33 cellular contexts compared by ENCODE assay signal in genomic region chr4:143046454-143046853, GRCh38.
A peak's percentile ranks its signal among the peaks of the same experiment; 100 is the strongest.
DNase-seq lines count a peak whose midpoint lies in the region; ATAC-seq, FAIRE-seq and TF ChIP-seq lines count a peak whose summit lies in the region.
"Had no signal": no experiment of that assay in that cellular context is flagged by ENCODE, and none has a peak within 500 bp of the region (broad histone marks: within the 10 kb centered on the region; RNA-seq: fewer than 3 reads in every experiment).

No MANE protein-coding gene starts in this region.

- H3K79me2 ChIP-seq in HepG2 (ENCODE audit: insufficient read depth, low read length) = no peaks in the 10 kb centered on the region

- no TSS peak for BruUV-seq in HepG2 (replicated peaks; lab: Mats Ljungman, UMichigan)

- in situ Hi-C loops in HepG2 (cut with HindIII; ENCODE audit: extremely low pct_ligation_motif_present, low pct_unique_long_range_greater_than_20kb) = no loop called here

- TF ChIP-seq EP300 in HepG2 (IDR thresholded peaks at IDR 0.05; ENCODE audit: low read depth in 2 of 2, low read length in 2 of 2) (no peak), HepG2 (CRISPR knock-in tag; IDR thresholded peaks at IDR 0.05; ENCODE audit: borderline replicate concordance) (no peak)

- H3K27me3 ChIP-seq in HepG2 (ENCODE audit: control insufficient read depth in 1 of 2, insufficient read depth in 2 of 2, low read length in 2 of 2) (no peaks in the 10 kb centered on the region), rectal smooth muscle tissue (ENCODE audit: control insufficient read depth, insufficient read depth, low read length) (no peaks in the 10 kb centered on the region)

- no peak for TF ChIP-seq CTCF in HepG2 (CRISPR knock-in tag; IDR thresholded peaks at IDR 0.05)

- no peak overlapping the region for H3K4me3 Mint-ChIP-seq in stimulated activated naive CD8-positive, alpha-beta T cell treated with anti-CD3 and anti-CD28 coated beads, Interleukin-15, amount 100 ng/mL, for 72 hours
- H3K4me3 Mint-ChIP-seq: activated B cell treated with CpG ODN at 0.5 μM for 24 hours; activated CD8-positive, alpha-beta memory T cell treated with anti-CD3 and anti-CD28 coated beads, Interleukin-2, amount 10 ng/mL, durations not matched to agents 7 days and 5 days; activated naive CD8-positive, alpha-beta T cell treated with anti-CD3 and anti-CD28 coated beads, Interleukin-2, amount 10 ng/mL, durations not matched to agents 7 days and 5 days; activated T-cell treated with anti-CD3 and anti-CD28 coated beads, Interleukin-2, amount 50 U/mL, for 4 hours; CD4-positive, CD25-positive, alpha-beta regulatory T cell; dendritic cell treated with granulocyte-macrophage colony-stimulating factor and Interleukin-4, amounts not matched to agents 40 ng/mL and 50 ng/mL, for 4 days; endodermal cell; naive B cell; T-helper 1 cell treated with Interleukin-12 subunit alpha and Interleukin-12 subunit beta and Interleukin-4 antibody, amounts not matched to agents 30 μg/mL and 1 μg/mL, for 36 hours had no signal

- no peaks in the 10 kb centered on the region for H3K27me3 Mint-ChIP-seq in stimulated activated naive CD8-positive, alpha-beta T cell treated with anti-CD3 and anti-CD28 coated beads, Interleukin-15, amount 100 ng/mL, for 72 hours
- H3K27me3 Mint-ChIP-seq: activated B cell treated with CpG ODN at 0.5 μM for 24 hours; activated naive CD8-positive, alpha-beta T cell treated with anti-CD3 and anti-CD28 coated beads, Interleukin-2, amount 10 ng/mL, durations not matched to agents 7 days and 5 days; CD4-positive, CD25-positive, alpha-beta regulatory T cell; dendritic cell treated with granulocyte-macrophage colony-stimulating factor and Interleukin-4, amounts not matched to agents 40 ng/mL and 50 ng/mL, for 4 days; naive B cell had no signal

- H3K27ac Mint-ChIP-seq in stimulated activated naive CD8-positive, alpha-beta T cell treated with anti-CD3 and anti-CD28 coated beads, Interleukin-15, amount 100 ng/mL, for 72 hours = no peak overlapping the region
- H3K27ac Mint-ChIP-seq: activated B cell treated with CpG ODN at 0.5 μM for 24 hours; activated CD8-positive, alpha-beta memory T cell treated with anti-CD3 and anti-CD28 coated beads, Interleukin-2, amount 10 ng/mL, durations not matched to agents 7 days and 5 days; activated naive CD8-positive, alpha-beta T cell treated with anti-CD3 and anti-CD28 coated beads, Interleukin-2, amount 10 ng/mL, durations not matched to agents 7 days and 5 days; CD4-positive, CD25-positive, alpha-beta regulatory T cell; dendritic cell treated with granulocyte-macrophage colony-stimulating factor and Interleukin-4, amounts not matched to agents 40 ng/mL and 50 ng/mL, for 4 days; endodermal cell; T-helper 1 cell treated with Interleukin-12 subunit alpha and Interleukin-12 subunit beta and Interleukin-4 antibody, amounts not matched to agents 30 μg/mL and 1 μg/mL, for 36 hours had no signal

- H3K36me3 ChIP-seq in HepG2 (replicated peaks in 1 of 2; ENCODE audit: control insufficient read depth in 1 of 2, insufficient read depth in 2 of 2, low read length in 2 of 2) (no peaks in the 10 kb centered on the region), rectal smooth muscle tissue (ENCODE audit: control insufficient read depth, insufficient read depth, low read length) (no peaks in the 10 kb centered on the region)

- TF ChIP-seq POLR2A in HepG2 (IDR thresholded peaks at IDR 0.05; ENCODE audit: insufficient read depth in 1 of 2, low read depth in 2 of 2, low read length in 2 of 2) = no peak

- TF ChIP-seq RAD21 in HepG2 (CRISPR knock-in tag; IDR thresholded peaks at IDR 0.05) = no peak

- no peaks in the 10 kb centered on the region for H3K9me3 ChIP-seq in HepG2 (ENCODE audit: low read length)
- H3K9me3 ChIP-seq: SK-N-SH had no signal

- DNase-seq in stimulated activated naive CD8-positive, alpha-beta T cell treated with anti-CD3 and anti-CD28 coated beads, Interleukin-15, amount 100 ng/mL, for 72 hours = no peak
- DNase-seq in stimulated activated naive CD8-positive, alpha-beta T cell treated with anti-CD3 and anti-CD28 coated beads, Interleukin-15, Interleukin-2, amounts not matched to agents 100 U/mL and 50 U/mL, for 24 hours = no peak
- DNase-seq in HepG2 (ENCODE audit: low spot score) (no peak), putamen (ENCODE audit: low spot score) (no peak)
- no peak for DNase-seq in central memory CD4-positive, alpha-beta T cell
- DNase-seq: activated B cell treated with CpG ODN at 0.5 μM for 24 hours; activated CD4-positive, alpha-beta T cell treated with anti-CD3 and anti-CD28 coated beads, Interleukin-2, amount 50 U/mL, for 1 hour; activated CD8-positive, alpha-beta memory T cell treated with anti-CD3 and anti-CD28 coated beads, Interleukin-2, amount 10 ng/mL, durations not matched to agents 7 days and 5 days; activated gamma-delta T cell treated with Interleukin-2 at 50 U/mL for 16 hours; activated naive CD8-positive, alpha-beta T cell treated with anti-CD3 and anti-CD28 coated beads, Interleukin-2, amount 10 ng/mL, durations not matched to agents 7 days and 5 days; activated T-cell treated with anti-CD3 and anti-CD28 coated beads, Interleukin-2, amount 50 U/mL, for 4 hours; Calu3; CD4-positive, CD25-positive, alpha-beta regulatory T cell; DMS79 treated with DMSO at 0.1 percent for 48 hours; endodermal cell; foreskin melanocyte; GDM1; Kasumi-1; naive B cell; NCI-H1417; NCI-H2081; NCI-H526 treated with DMSO at 0.1 percent for 48 hours; PC-9; retina; SK-N-SH; stimulated activated CD4-positive, alpha-beta T cell treated with anti-CD3 and anti-CD28 coated beads, Interleukin-2, amount 100 ng/mL, for 24 hours; trophoblast cell had no signal

- no peak overlapping the region for H3K4me2 ChIP-seq in HepG2 (ENCODE audit: low read depth, low read length)
- H3K4me2 ChIP-seq: PC-9, SK-N-SH had no signal

- no peaks in the 10 kb centered on the region for H3K4me1 Mint-ChIP-seq in stimulated activated naive CD8-positive, alpha-beta T cell treated with anti-CD3 and anti-CD28 coated beads, Interleukin-15, amount 100 ng/mL, for 72 hours
- H3K4me1 Mint-ChIP-seq: activated B cell treated with CpG ODN at 0.5 μM for 24 hours; activated CD8-positive, alpha-beta memory T cell treated with anti-CD3 and anti-CD28 coated beads, Interleukin-2, amount 10 ng/mL, durations not matched to agents 7 days and 5 days; activated naive CD8-positive, alpha-beta T cell treated with anti-CD3 and anti-CD28 coated beads, Interleukin-2, amount 10 ng/mL, durations not matched to agents 7 days and 5 days; CD4-positive, CD25-positive, alpha-beta regulatory T cell; endodermal cell; naive B cell had no signal

- H3K4me3 ChIP-seq in HepG2 (replicated peaks in 1 of 3; ENCODE audit: insufficient read depth in 1 of 3, low read depth in 2 of 3, low read length in 3 of 3) (no peak overlapping the region), rectal smooth muscle tissue (ENCODE audit: low read length) (no peak overlapping the region)
- H3K4me3 ChIP-seq: PC-9 had no signal

- intact Hi-C loops in HepG2 (cut with micrococcal nuclease; ENCODE audit: unreplicated experiment) = no loop called here

- H3K9me3 Mint-ChIP-seq in stimulated activated naive CD8-positive, alpha-beta T cell treated with anti-CD3 and anti-CD28 coated beads, Interleukin-15, amount 100 ng/mL, for 72 hours = no peaks in the 10 kb centered on the region
- H3K9me3 Mint-ChIP-seq: activated B cell treated with CpG ODN at 0.5 μM for 24 hours; activated naive CD8-positive, alpha-beta T cell treated with anti-CD3 and anti-CD28 coated beads, Interleukin-2, amount 10 ng/mL, durations not matched to agents 7 days and 5 days; activated T-cell treated with anti-CD3 and anti-CD28 coated beads, Interleukin-2, amount 50 U/mL, for 4 hours; dendritic cell treated with granulocyte-macrophage colony-stimulating factor and Interleukin-4, amounts not matched to agents 40 ng/mL and 50 ng/mL, for 4 days; endodermal cell; T-helper 1 cell treated with Interleukin-12 subunit alpha and Interleukin-12 subunit beta and Interleukin-4 antibody, amounts not matched to agents 30 μg/mL and 1 μg/mL, for 36 hours had no signal

- peak; percentile 33 for ATAC-seq in stimulated activated naive CD8-positive, alpha-beta T cell treated with anti-CD3 and anti-CD28 coated beads, Interleukin-15, amount 100 ng/mL, for 72 hours
- no peak for ATAC-seq in stimulated activated naive CD8-positive, alpha-beta T cell treated with anti-CD3 and anti-CD28 coated beads, Interleukin-15, Interleukin-2, amounts not matched to agents 100 U/mL and 50 U/mL, for 24 hours
- ATAC-seq in HepG2 (peak; percentile 46), HG02840 (IDR thresholded peaks at IDR 0.05; ENCODE audit: low FRiP score, unreplicated experiment) (no peak), HG03196 (IDR thresholded peaks at IDR 0.05; ENCODE audit: unreplicated experiment) (no peak)
- ATAC-seq: activated CD8-positive, alpha-beta memory T cell treated with anti-CD3 and anti-CD28 coated beads, Interleukin-2, amount 10 ng/mL, durations not matched to agents 7 days and 5 days; activated T-cell treated with anti-CD3 and anti-CD28 coated beads, Interleukin-2, amount 50 U/mL, for 4 hours; HCT116 had no signal

- 0% methylated on average over 1 of the region's 4 CpGs for WGBS in HepG2 (ENCODE audit: low lambda C conversion rate)

- H4K20me1 ChIP-seq in HepG2 (ENCODE audit: insufficient read depth, low read length) = no peaks in the 10 kb centered on the region

- FAIRE-seq in HepG2 (lab: Jason Lieb, UNC) = no peak

- H3K4me1 ChIP-seq in HepG2 (ENCODE audit: insufficient read depth, low read length) = no peaks in the 10 kb centered on the region
- H3K4me1 ChIP-seq in rectal smooth muscle tissue (ENCODE audit: control insufficient read depth, insufficient read depth, low read length) = peaks cover 15% of the 10 kb centered on the region

- H3K9ac ChIP-seq in HepG2 (ENCODE audit: insufficient read depth, low read depth, low read length) (no peak overlapping the region), rectal smooth muscle tissue (ENCODE audit: low read length) (no peak overlapping the region)
- H3K9ac ChIP-seq: SK-N-SH had no signal

- CTCF ChIA-PET in HepG2 (lab: Yijun Ruan, JAX; ENCODE audit: low intra/inter-chr PET ratio, low total read pairs) = no interaction called here

- H3K27ac ChIP-seq in HepG2 (ENCODE audit: extremely low read length, insufficient read depth, low read length) = no peak overlapping the region
- peak overlapping the region; percentile 62 for H3K27ac ChIP-seq in rectal smooth muscle tissue (ENCODE audit: low read depth, low read length)
- H3K27ac ChIP-seq: PC-9 had no signal

- POLR2A ChIA-PET in HepG2 (lab: Yijun Ruan, JAX) = no interaction called here

- H2AFZ ChIP-seq in HepG2 (ENCODE audit: low read length) = no peak overlapping the region
- H2AFZ ChIP-seq: PC-9 had no signal

TF ChIP-seq in HepG2, 621 proteins besides CTCF, POLR2A, EP300 and RAD21 (continues in another document):
- TF ChIP-seq SSRP1 (CRISPR knock-in tag; IDR thresholded peaks at IDR 0.05) = no peak
- TF ChIP-seq KLF13 (CRISPR knock-in tag; IDR thresholded peaks at IDR 0.05) = no peak
- TF ChIP-seq, protein P1, sequence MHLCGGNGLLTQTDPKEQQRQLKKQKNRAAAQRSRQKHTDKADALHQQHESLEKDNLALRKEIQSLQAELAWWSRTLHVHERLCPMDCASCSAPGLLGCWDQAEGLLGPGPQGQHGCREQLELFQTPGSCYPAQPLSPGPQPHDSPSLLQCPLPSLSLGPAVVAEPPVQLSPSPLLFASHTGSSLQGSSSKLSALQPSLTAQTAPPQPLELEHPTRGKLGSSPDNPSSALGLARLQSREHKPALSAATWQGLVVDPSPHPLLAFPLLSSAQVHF (CRISPR knock-in tag; IDR thresholded peaks at IDR 0.05) = no peak

Comparison
In these comparisons a context has a peak if more than half of its experiments do, and no peak if none do; other contexts are left out.
1. ATAC-seq: peak in stimulated activated naive CD8-positive, alpha-beta T cell treated with anti-CD3 and anti-CD28 coated beads, Interleukin-15, amount 100 ng/mL, for 72 hours (single experiment) and HepG2 (single experiment); none in stimulated activated naive CD8-positive, alpha-beta T cell treated with anti-CD3 and anti-CD28 coated beads, Interleukin-15, Interleukin-2, amounts not matched to agents 100 U/mL and 50 U/mL, for 24 hours (single experiment), HG02840 (single experiment) and HG03196 (single experiment).